18 cellular contexts compared by ENCODE assay signal in genomic region chr4:165787516-165788274, GRCh38.
DNase-seq lines count a peak whose midpoint lies in the region; ATAC-seq and TF ChIP-seq lines count a peak whose summit lies in the region.
"Had no signal": no experiment of that assay in that cellular context is flagged by ENCODE, and none has a peak within 500 bp of the region (broad histone marks: within the 10 kb centered on the region; RNA-seq: fewer than 3 reads in every experiment).

No MANE protein-coding gene starts in this region.

- peak; percentile 50 for ATAC-seq in foreskin keratinocyte

- H3K4me3 ChIP-seq in WERI-Rb-1 (ENCODE audit: low read depth, low read length) = no peak overlapping the region
- H3K4me3 ChIP-seq: PC-9, SJSA1 had no signal

- H3K27ac ChIP-seq in foreskin keratinocyte (no peak overlapping the region), WERI-Rb-1 (no peak overlapping the region)
- H3K27ac ChIP-seq: 22Rv1, C4-2B, PC-9, RWPE1, SJSA1 had no signal

- H3K4me1 ChIP-seq in foreskin keratinocyte = no peaks in the 10 kb centered on the region
- H3K4me1 ChIP-seq: SJSA1 had no signal

- H3K27me3 ChIP-seq in foreskin keratinocyte (no peaks in the 10 kb centered on the region), WERI-Rb-1 (ENCODE audit: insufficient read depth, low read depth, severe bottlenecking) (no peaks in the 10 kb centered on the region)
- H3K27me3 ChIP-seq: SJSA1 had no signal

- DNase-seq in NCI-H1105 treated with DMSO at 0.1 percent for 48 hours (lab: John Stamatoyannopoulos, UW) (peak; percentile 4), NCI-H1105 (lab: John Stamatoyannopoulos, UW) (no peak), EH (ENCODE audit: low read depth) (peak; percentile 0), NCI-H446 treated with DMSO at 0.1 percent for 48 hours (lab: John Stamatoyannopoulos, UW) (peak; percentile 67), foreskin keratinocyte (peak; percentile 28 to 70), kidney glomerular epithelial cell (lab: John Stamatoyannopoulos, UW) (no peak), SIG-M5 (lab: John Stamatoyannopoulos, UW) (no peak), WERI-Rb-1 (no peak)
- DNase-seq: AML-193, KG1, NCI-H1048, NCI-H2081, NCI-H524 treated with DMSO at 0.1 percent for 48 hours, PC-9 had no signal

- no peak for TF ChIP-seq CTCF in foreskin keratinocyte (conservative IDR thresholded peaks at IDR 0.05)
- TF ChIP-seq CTCF in WERI-Rb-1 (IDR thresholded peaks at IDR 0.05; ENCODE audit: low read depth, low read length) = no peak

- H3K36me3 ChIP-seq in WERI-Rb-1 = no peaks in the 10 kb centered on the region
- H3K36me3 ChIP-seq: SJSA1 had no signal

- no peaks in the 10 kb centered on the region for H3K9me3 ChIP-seq in WERI-Rb-1 (ENCODE audit: severe bottlenecking)
- H3K9me3 ChIP-seq: SJSA1 had no signal

Comparison
In these comparisons a context has a peak if more than half of its experiments do, and no peak if none do; other contexts are left out.
1. DNase-seq: peak in NCI-H1105 treated with DMSO at 0.1 percent for 48 hours (single experiment), EH (single experiment), NCI-H446 treated with DMSO at 0.1 percent for 48 hours (single experiment) and foreskin keratinocyte (2 of 2); none in NCI-H1105 (single experiment), kidney glomerular epithelial cell (single experiment), SIG-M5 (single experiment) and WERI-Rb-1 (single experiment).